Comparison of ENCODE assay signal across 1 cellular context in genomic region chr11:107881471-107881870, GRCh38. TPM values are rescaled to one million over a fixed set of nuclear protein-coding genes. Genes with fewer than 3 reads are reported as not detected.
"Had no signal": no experiment of that assay in that cellular context is flagged by ENCODE, and none has a peak within 500 bp of the region (broad histone marks: within the 10 kb centered on the region; RNA-seq: fewer than 3 reads in every experiment).

No MANE protein-coding gene starts in this region.

RNA-seq across cellular contexts. Expression of gene RAB39A, which starts 46.8 kb away (rescaled TPM):
- total RNA-seq: NCI-H460 had no signal
